ENCODE assay signal across 9 cellular contexts in the genomic region with DNA sequence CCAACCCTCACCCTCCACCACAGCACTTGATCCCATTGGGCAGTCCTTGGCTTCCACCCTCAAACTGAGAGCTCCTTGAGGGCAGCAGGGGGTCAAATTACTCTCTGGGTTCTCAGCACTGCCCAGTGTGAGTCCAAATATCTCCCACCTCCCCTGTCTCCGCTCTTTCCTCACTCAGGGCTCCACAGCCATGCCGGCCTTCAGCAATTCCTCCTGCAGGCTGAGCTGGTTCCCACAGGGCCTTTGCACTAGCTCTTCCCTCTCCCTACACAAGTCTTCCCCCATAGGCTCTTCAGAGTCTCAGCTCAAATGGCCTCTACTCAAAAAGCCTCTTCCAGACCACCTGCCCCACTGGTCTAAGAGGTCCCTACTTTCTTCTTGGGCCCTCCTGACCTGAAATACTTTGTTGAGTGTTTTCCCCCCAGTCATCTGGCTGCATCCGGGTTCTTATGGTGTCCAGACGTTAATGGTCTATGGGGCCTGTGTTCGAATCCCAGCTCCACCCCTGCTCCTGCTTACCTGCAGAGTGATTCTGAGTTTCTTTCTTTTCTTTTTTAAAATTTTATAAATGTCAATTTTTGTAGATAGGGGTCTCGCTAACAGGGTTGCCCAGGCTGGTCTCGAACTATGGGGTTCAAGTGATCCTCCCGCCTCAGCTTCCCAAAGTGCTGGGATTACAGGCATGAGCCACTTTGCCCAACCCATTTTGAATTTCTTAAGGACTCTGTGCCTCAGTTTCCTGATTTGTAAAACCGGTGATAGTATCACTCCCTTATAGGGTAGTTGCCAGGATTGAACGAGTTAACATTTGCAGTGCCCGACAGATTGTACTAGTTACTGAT. TPM values are rescaled to one million over a fixed set of nuclear protein-coding genes. Genes with fewer than 3 reads are reported as not detected.
DNase-seq lines count a peak whose midpoint lies in the region; ATAC-seq and TF ChIP-seq lines count a peak whose summit lies in the region.
"Had no signal": no experiment of that assay in that cellular context is flagged by ENCODE, and none has a peak within 500 bp of the region (broad histone marks: within the 10 kb centered on the region; RNA-seq: fewer than 3 reads in every experiment).

No MANE protein-coding gene starts in this region.

- H3K27me3 ChIP-seq in prostate gland (replicated peaks; ENCODE audit: insufficient read depth): no peaks in the 10 kb centered on the region

- intact Hi-C loops in prostate gland (cut with DNase I): loop anchor here (5.0 kb wide), 1 partner anchor 54 kb away; no protein-coding TSS in a partner anchor

- no peaks in the 10 kb centered on the region for H3K9me3 ChIP-seq in ES-I3 (ENCODE audit: control insufficient read depth, insufficient read depth, low read length)
- no peaks in the 10 kb centered on the region for H3K9me3 ChIP-seq in SK-N-MC (ENCODE audit: low read depth, low read length)
- no peaks in the 10 kb centered on the region for H3K9me3 ChIP-seq in prostate gland

- peaks cover 14% of the 10 kb centered on the region for H3K4me1 ChIP-seq in ES-I3 (ENCODE audit: insufficient read depth, low read length)
- H3K4me1 ChIP-seq in prostate gland (replicated peaks): peaks cover 6% of the 10 kb centered on the region

- no peak overlapping the region for H3K27ac ChIP-seq in SK-N-MC
- peak overlapping the region; percentile 91 to 92 for H3K27ac ChIP-seq in prostate gland

- no peaks in the 10 kb centered on the region for H3K36me3 ChIP-seq in ES-I3 (ENCODE audit: insufficient read depth, low read length)
- no peaks in the 10 kb centered on the region for H3K36me3 ChIP-seq in SK-N-MC (ENCODE audit: insufficient read depth, low read length)
- no peaks in the 10 kb centered on the region for H3K36me3 ChIP-seq in prostate gland

- ATAC-seq in HG02870 (IDR thresholded peaks at IDR 0.05; ENCODE audit: unreplicated experiment) (no peak), GM21825 (IDR thresholded peaks at IDR 0.05; ENCODE audit: unreplicated experiment) (no peak)

- no peak for TF ChIP-seq POLR2A in prostate gland (IDR thresholded peaks at IDR 0.05)

- DNase-seq in SK-N-MC (ENCODE audit: low read depth, low spot score) (no peak), fibroblast of mammary gland (ENCODE audit: low read depth) (no peak), prostate gland (ENCODE audit: low spot score) (no peak), kidney glomerular epithelial cell (lab: John Stamatoyannopoulos, UW) (no peak), NCI-H2107 (lab: John Stamatoyannopoulos, UW) (no peak)
- DNase-seq: NCI-H187 treated with DMSO at 0.1 percent for 48 hours had no signal

- H3K4me3 ChIP-seq in SK-N-MC: peak overlapping the region; percentile 71
- H3K4me3 ChIP-seq in fibroblast of mammary gland (ENCODE audit: control insufficient read depth, low read depth, low read length): peak overlapping the region; percentile 49
- H3K4me3 ChIP-seq in prostate gland: peak overlapping the region; percentile 76 to 79

- TF ChIP-seq CTCF in fibroblast of mammary gland (conservative IDR thresholded peaks at IDR 0.05; ENCODE audit: control insufficient read depth, insufficient read depth, low read depth, low read length): no peak
- no peak for TF ChIP-seq CTCF in prostate gland (IDR thresholded peaks at IDR 0.05)

- 70% methylated on average over 11 of the region's 11 CpGs for WGBS in prostate gland

- H3K9ac ChIP-seq in ES-I3 (ENCODE audit: low read depth, low read length) (peak overlapping the region; percentile 79; the same call in 1 of the 2 replicates), SK-N-MC (ENCODE audit: insufficient read length) (no peak overlapping the region)

RNA-seq across cellular contexts. Expression of a gene that starts 1.0 kb away (rescaled TPM):
- total RNA-seq in prostate gland: 10 to 100 TPM; 30.7 to 89.2 TPM

RNA-seq across cellular contexts. Expression of a gene that starts 44.2 kb away (rescaled TPM):
- total RNA-seq in prostate gland: 10 to 100 TPM; 55.4 to 71.7 TPM
